Comparison of ENCODE assay signal across 8 cellular contexts in genomic region chr9:111482656-111483418, GRCh38. TPM values are rescaled to one million over a fixed set of nuclear protein-coding genes. Genes with fewer than 3 reads are reported as not detected.
DNase-seq lines count a peak whose midpoint lies in the region; ATAC-seq and TF ChIP-seq lines count a peak whose summit lies in the region.

No MANE protein-coding gene starts in this region.

- H3K4me3 ChIP-seq in A673 (ENCODE audit: low read depth, low read length, poor library complexity, severe bottlenecking), result peak overlapping the region; percentile 100
- peak overlapping the region; percentile 91 to 99 (median 99) for H3K4me3 ChIP-seq in liver (ENCODE audit: low read depth in 1 of 3, low read length in 3 of 3)

- intact Hi-C loops in A673 (cut with micrococcal nuclease; ENCODE audit: unreplicated experiment), result no loop called here
- intact Hi-C loops in dendritic cell treated with granulocyte-macrophage colony-stimulating factor and Interleukin-4, amounts not matched to agents 40 ng/mL and 50 ng/mL, for 4 days (cut with micrococcal nuclease), result loop anchor here (10.0 kb wide), 2 partner anchors 142 to 1228 kb away; partner anchors contain the start of gene TXN

- POLR2A ChIA-PET in A673 (lab: Charles Lee; ENCODE audit: low non-redundant PET), result no interaction called here

- no peak for TF ChIP-seq RAD21 in liver (IDR thresholded peaks at IDR 0.05)

- TF ChIP-seq CTCF in A673 (conservative IDR thresholded peaks at IDR 0.05; ENCODE audit: low read depth, low read length) (no peak), liver (IDR thresholded peaks at IDR 0.05; ENCODE audit: low read depth, low read length, missing input control) (no peak)

- under 1% methylated on average over 74 of the region's 74 CpGs for WGBS in liver

- peaks cover 4% of the 10 kb centered on the region for H3K27me3 Mint-ChIP-seq in dendritic cell treated with granulocyte-macrophage colony-stimulating factor and Interleukin-4, amounts not matched to agents 40 ng/mL and 50 ng/mL, for 4 days

- peak overlapping the region; percentile 72 to 87 for H3K9ac ChIP-seq in liver (ENCODE audit: low read depth in 1 of 2, low read length in 2 of 2)

- H3K36me3 Mint-ChIP-seq in dendritic cell treated with granulocyte-macrophage colony-stimulating factor and Interleukin-4, amounts not matched to agents 40 ng/mL and 50 ng/mL, for 4 days (ENCODE audit: low read depth), result peaks cover 13% of the 10 kb centered on the region

- peak overlapping the region; percentile 98 for H3K27ac ChIP-seq in A673 (ENCODE audit: low read depth, low read length, poor library complexity, severe bottlenecking)
- peak overlapping the region; percentile 94 to 98 for H3K27ac ChIP-seq in liver (ENCODE audit: low read depth in 1 of 2, low read length in 2 of 2)

- H3K27ac Mint-ChIP-seq in dendritic cell treated with granulocyte-macrophage colony-stimulating factor and Interleukin-4, amounts not matched to agents 40 ng/mL and 50 ng/mL, for 4 days, result peak overlapping the region; percentile 93

- peak overlapping the region; percentile 88 for H3K4me3 Mint-ChIP-seq in dendritic cell treated with granulocyte-macrophage colony-stimulating factor and Interleukin-4, amounts not matched to agents 40 ng/mL and 50 ng/mL, for 4 days

- CTCF ChIA-PET in A673 (lab: Charles Lee), result interaction anchor here (0.6 kb wide), 1 partner anchor 26 kb away, joined by 4 read pairs; no protein-coding TSS in a partner anchor

- TF ChIP-seq POLR2A in GM18526 (IDR thresholded peaks at IDR 0.05; ENCODE audit: extremely low read depth, insufficient read length), result peak; percentile 27

- no peaks in the 10 kb centered on the region for H3K9me3 ChIP-seq in A673 (ENCODE audit: low read depth, low read length, poor library complexity, severe bottlenecking)
- H3K9me3 ChIP-seq in liver (ENCODE audit: control insufficient read depth in 4 of 4, low read length in 3 of 4), result no peaks in the 10 kb centered on the region

- DNase-seq in A673 (ENCODE audit: low spot score), result peak; percentile 85
- DNase-seq in NCI-H345 treated with DMSO at 0.1 percent for 48 hours (lab: John Stamatoyannopoulos, UW; ENCODE audit: unreplicated experiment), result peak; percentile 58
- DNase-seq in activated CD4-positive, alpha-beta T cell treated with anti-CD3 and anti-CD28 coated beads, Interleukin-2, amount 50 U/mL, for 1 hour, result peak; percentile 46
- DNase-seq in stimulated activated CD4-positive, alpha-beta T cell treated with anti-CD3 and anti-CD28 coated beads, Interleukin-4, amount 100 ng/mL, for 24 hours, result peak; percentile 62

- H3K9me3 Mint-ChIP-seq in dendritic cell treated with granulocyte-macrophage colony-stimulating factor and Interleukin-4, amounts not matched to agents 40 ng/mL and 50 ng/mL, for 4 days, result no peaks in the 10 kb centered on the region

- H3K4me1 Mint-ChIP-seq in dendritic cell treated with granulocyte-macrophage colony-stimulating factor and Interleukin-4, amounts not matched to agents 40 ng/mL and 50 ng/mL, for 4 days (ENCODE audit: low read depth), result peaks cover 31% of the 10 kb centered on the region

- no peaks in the 10 kb centered on the region for H3K36me3 ChIP-seq in A673 (ENCODE audit: insufficient read depth, low read length, poor library complexity, severe bottlenecking)
- H3K36me3 ChIP-seq in liver (ENCODE audit: control insufficient read depth in 4 of 4, insufficient read depth in 3 of 4, low read depth in 1 of 4, low read length in 3 of 4), result no peaks in the 10 kb centered on the region

- H3K27me3 ChIP-seq in A673 (replicated peaks; ENCODE audit: insufficient read depth, low read depth, low read length, poor library complexity) (no peaks in the 10 kb centered on the region), liver (ENCODE audit: control insufficient read depth in 4 of 4, insufficient read depth in 4 of 4, low read length in 3 of 4) (no peaks in the 10 kb centered on the region)

- H3K4me1 ChIP-seq in A673 (ENCODE audit: insufficient read depth, low read length, poor library complexity, severe bottlenecking) (peaks cover 17% of the 10 kb centered on the region), liver (ENCODE audit: control insufficient read depth in 4 of 4, insufficient read depth in 4 of 4, low read length in 3 of 4) (peaks cover 0 to 10% (median 7%) of the 10 kb centered on the region in 4 donors)

- peak; percentile 38 for ATAC-seq in HG03060 (IDR thresholded peaks at IDR 0.05; ENCODE audit: low read depth, unreplicated experiment)

- BruUV-seq in A673 (replicated peaks; lab: Mats Ljungman, UMichigan), result no TSS peak

TF ChIP-seq in liver, 16 proteins besides CTCF, POLR2A, EP300 and RAD21:
- TF ChIP-seq HNF4A (conservative IDR thresholded peaks at IDR 0.05), result peak in 1 of 2 donors; percentile 12
- TF ChIP-seq RXRA (IDR thresholded peaks at IDR 0.05), result peak in 1 of 2 donors; percentile 37
- TF ChIP-seq GABPA (IDR thresholded peaks at IDR 0.05 in 1 of 2, conservative IDR thresholded peaks at IDR 0.05 in 1 of 2), result no peak
- TF ChIP-seq NR2F2 (IDR thresholded peaks at IDR 0.05), result peak; percentile 52
- TF ChIP-seq MAX (IDR thresholded peaks at IDR 0.05), result no peak
- TF ChIP-seq YY1 (IDR thresholded peaks at IDR 0.05), result peak; percentile 15
- no peak for TF ChIP-seq SP1 (IDR thresholded peaks at IDR 0.05)

RNA-seq across cellular contexts. Expression of gene ECPAS, which starts 1.3 kb away (rescaled TPM):
- total RNA-seq in A673 (2021), result 116 and 124 TPM in 2 replicates
- 10 to 100 TPM; 32.2 to 60.8 TPM for total RNA-seq in liver
- 10 to 100 TPM; 14.7 to 20.3 TPM for polyA plus RNA-seq in liver

RNA-seq across cellular contexts. Expression of gene ZNF483, which starts 42.1 kb away (rescaled TPM):
- total RNA-seq in A673 (2021) (3.4 and 4.4 TPM in 2 replicates), liver (1 to 10 TPM in 1 of 2 donors, under 1 TPM in 1; 0.84 to 2.5 TPM)
- under 1 TPM; 0.03 to 0.46 TPM for polyA plus RNA-seq in liver

Comparison
In these comparisons a context has a peak if more than half of its experiments do, and no peak if none do; other contexts are left out.
1. Peak in every context shown above with its lines: DNase-seq, ATAC-seq, H3K4me3 ChIP-seq and H3K27ac ChIP-seq.